In genomic region chr1:98929456-98929855, GRCh38 we compare ENCODE assay signal across 21 cellular contexts.
"Had no signal": no experiment of that assay in that cellular context is flagged by ENCODE, and none has a peak within 500 bp of the region (broad histone marks: within the 10 kb centered on the region; RNA-seq: fewer than 3 reads in every experiment).

No MANE protein-coding gene starts in this region.

- H3K9me3 ChIP-seq: esophagus squamous epithelium, neutrophil, transverse colon, vagina had no signal

- H3K4me1 Mint-ChIP-seq: activated T-helper 17 cell treated with anti-CD3 and anti-CD28 coated beads, Interleukin-2, amount 50 U/mL, for 72 hours; natural killer cell had no signal

- DNase-seq: activated CD4-positive, alpha-beta T cell treated with anti-CD3 and anti-CD28 coated beads, Interleukin-2, amount 50 U/mL, for 48 hours; activated naive CD4-positive, alpha-beta T cell treated with Interleukin-2 at 50 U/mL for 16 hours; anterior cingulate cortex; brain microvascular endothelial cell; esophagus squamous epithelium; head of caudate nucleus; kidney glomerular epithelial cell; left ventricle myocardium superior; mesendoderm; natural killer cell; retina; stimulated activated CD4-positive, alpha-beta T cell treated with anti-CD3 and anti-CD28 coated beads, Interleukin-4, amount 100 ng/mL, for 24 hours; stimulated activated naive CD4-positive, alpha-beta T cell; transverse colon; WERI-Rb-1 had no signal

- H3K4me1 ChIP-seq: esophagus squamous epithelium, parathyroid adenoma, transverse colon, vagina had no signal

- H3K27me3 ChIP-seq: brain microvascular endothelial cell, esophagus squamous epithelium, neutrophil, transverse colon, vagina had no signal

- H3K27ac Mint-ChIP-seq: activated T-helper 17 cell treated with anti-CD3 and anti-CD28 coated beads, Interleukin-2, amount 50 U/mL, for 72 hours; natural killer cell had no signal

- H3K4me3 Mint-ChIP-seq: activated T-helper 17 cell treated with anti-CD3 and anti-CD28 coated beads, Interleukin-2, amount 50 U/mL, for 72 hours; central memory CD8-positive, alpha-beta T cell; natural killer cell had no signal

- H3K27ac ChIP-seq: brain microvascular endothelial cell, coronary artery, esophagus squamous epithelium, neutrophil, parathyroid adenoma, transverse colon, vagina, WERI-Rb-1 had no signal

- H2AFZ ChIP-seq: parathyroid adenoma had no signal

- H3K36me3 Mint-ChIP-seq: natural killer cell had no signal

- H3K79me2 ChIP-seq: parathyroid adenoma had no signal

- H3K9me3 Mint-ChIP-seq: activated T-helper 17 cell treated with anti-CD3 and anti-CD28 coated beads, Interleukin-2, amount 50 U/mL, for 72 hours; central memory CD8-positive, alpha-beta T cell had no signal

- H3K9ac ChIP-seq: parathyroid adenoma had no signal

- ATAC-seq: activated T-helper 17 cell treated with anti-CD3 and anti-CD28 coated beads, Interleukin-2, amount 50 U/mL, for 72 hours; left ventricle myocardium superior; natural killer cell had no signal

- H3K36me3 ChIP-seq: brain microvascular endothelial cell, esophagus squamous epithelium, neutrophil, transverse colon, vagina, WERI-Rb-1 had no signal

- H3K4me3 ChIP-seq: coronary artery, esophagus squamous epithelium, transverse colon, vagina had no signal
